ENCODE assay signal across 1 cellular context in the genomic region with DNA sequence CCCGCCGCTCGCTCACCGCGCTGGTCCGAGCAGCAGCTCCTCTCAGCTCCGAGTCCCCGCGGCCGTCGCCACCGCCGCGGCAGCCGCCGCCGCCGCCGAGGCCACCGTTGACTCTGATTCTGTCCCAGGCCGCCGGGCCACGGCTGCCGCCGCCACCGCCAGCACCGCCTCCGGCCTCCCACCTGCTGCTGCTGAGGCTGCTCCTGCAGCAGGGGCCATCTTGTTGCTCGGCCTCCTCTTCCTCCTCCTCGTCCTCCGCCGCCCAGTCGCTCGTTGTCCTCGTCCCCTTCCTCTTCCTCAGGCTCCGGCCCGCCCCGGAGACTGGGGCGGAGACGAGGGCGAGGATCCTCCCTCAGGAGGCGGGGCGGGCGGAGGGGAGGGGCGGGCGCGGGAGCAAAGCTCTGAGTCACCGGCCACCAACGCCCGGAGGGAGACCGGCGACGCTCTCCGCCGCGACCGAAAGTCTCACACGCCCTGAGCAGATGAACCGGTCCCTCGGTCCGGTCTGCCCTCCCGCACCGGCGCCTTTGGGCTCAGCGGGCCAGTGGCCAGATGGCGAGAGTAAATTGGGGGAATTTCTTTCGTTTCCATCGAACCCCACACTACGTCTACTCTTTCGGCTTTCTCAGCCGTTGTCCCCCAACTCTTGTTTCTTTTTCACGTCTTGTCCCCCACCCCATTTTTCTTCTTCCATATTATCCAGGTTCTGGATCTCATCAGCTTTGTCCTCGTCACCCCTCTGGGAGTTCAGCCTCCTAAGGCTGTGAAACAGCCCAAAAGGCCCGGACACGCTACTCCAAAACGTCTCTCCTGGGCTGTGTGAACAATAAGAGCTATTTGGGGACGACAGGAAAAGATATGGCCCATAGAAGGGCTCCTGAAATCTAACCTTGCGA.
TF ChIP-seq lines count a peak whose summit lies in the region.

A gene with protein sequence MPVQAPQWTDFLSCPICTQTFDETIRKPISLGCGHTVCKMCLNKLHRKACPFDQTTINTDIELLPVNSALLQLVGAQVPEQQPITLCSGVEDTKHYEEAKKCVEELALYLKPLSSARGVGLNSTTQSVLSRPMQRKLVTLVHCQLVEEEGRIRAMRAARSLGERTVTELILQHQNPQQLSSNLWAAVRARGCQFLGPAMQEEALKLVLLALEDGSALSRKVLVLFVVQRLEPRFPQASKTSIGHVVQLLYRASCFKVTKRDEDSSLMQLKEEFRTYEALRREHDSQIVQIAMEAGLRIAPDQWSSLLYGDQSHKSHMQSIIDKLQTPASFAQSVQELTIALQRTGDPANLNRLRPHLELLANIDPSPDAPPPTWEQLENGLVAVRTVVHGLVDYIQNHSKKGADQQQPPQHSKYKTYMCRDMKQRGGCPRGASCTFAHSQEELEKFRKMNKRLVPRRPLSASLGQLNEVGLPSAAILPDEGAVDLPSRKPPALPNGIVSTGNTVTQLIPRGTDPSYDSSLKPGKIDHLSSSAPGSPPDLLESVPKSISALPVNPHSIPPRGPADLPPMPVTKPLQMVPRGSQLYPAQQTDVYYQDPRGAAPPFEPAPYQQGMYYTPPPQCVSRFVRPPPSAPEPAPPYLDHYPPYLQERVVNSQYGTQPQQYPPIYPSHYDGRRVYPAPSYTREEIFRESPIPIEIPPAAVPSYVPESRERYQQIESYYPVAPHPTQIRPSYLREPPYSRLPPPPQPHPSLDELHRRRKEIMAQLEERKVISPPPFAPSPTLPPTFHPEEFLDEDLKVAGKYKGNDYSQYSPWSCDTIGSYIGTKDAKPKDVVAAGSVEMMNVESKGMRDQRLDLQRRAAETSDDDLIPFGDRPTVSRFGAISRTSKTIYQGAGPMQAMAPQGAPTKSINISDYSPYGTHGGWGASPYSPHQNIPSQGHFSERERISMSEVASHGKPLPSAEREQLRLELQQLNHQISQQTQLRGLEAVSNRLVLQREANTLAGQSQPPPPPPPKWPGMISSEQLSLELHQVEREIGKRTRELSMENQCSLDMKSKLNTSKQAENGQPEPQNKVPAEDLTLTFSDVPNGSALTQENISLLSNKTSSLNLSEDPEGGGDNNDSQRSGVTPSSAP (minus strand): TSS at position 278 of the 896 bp plus-strand sequence. CDS start 29,372 bp downstream, outside the sequence.

TF ChIP-seq in K562, 482 proteins besides CTCF, POLR2A, EP300 and RAD21 (continued from another document and continues in another):
- TF ChIP-seq, protein P1, sequence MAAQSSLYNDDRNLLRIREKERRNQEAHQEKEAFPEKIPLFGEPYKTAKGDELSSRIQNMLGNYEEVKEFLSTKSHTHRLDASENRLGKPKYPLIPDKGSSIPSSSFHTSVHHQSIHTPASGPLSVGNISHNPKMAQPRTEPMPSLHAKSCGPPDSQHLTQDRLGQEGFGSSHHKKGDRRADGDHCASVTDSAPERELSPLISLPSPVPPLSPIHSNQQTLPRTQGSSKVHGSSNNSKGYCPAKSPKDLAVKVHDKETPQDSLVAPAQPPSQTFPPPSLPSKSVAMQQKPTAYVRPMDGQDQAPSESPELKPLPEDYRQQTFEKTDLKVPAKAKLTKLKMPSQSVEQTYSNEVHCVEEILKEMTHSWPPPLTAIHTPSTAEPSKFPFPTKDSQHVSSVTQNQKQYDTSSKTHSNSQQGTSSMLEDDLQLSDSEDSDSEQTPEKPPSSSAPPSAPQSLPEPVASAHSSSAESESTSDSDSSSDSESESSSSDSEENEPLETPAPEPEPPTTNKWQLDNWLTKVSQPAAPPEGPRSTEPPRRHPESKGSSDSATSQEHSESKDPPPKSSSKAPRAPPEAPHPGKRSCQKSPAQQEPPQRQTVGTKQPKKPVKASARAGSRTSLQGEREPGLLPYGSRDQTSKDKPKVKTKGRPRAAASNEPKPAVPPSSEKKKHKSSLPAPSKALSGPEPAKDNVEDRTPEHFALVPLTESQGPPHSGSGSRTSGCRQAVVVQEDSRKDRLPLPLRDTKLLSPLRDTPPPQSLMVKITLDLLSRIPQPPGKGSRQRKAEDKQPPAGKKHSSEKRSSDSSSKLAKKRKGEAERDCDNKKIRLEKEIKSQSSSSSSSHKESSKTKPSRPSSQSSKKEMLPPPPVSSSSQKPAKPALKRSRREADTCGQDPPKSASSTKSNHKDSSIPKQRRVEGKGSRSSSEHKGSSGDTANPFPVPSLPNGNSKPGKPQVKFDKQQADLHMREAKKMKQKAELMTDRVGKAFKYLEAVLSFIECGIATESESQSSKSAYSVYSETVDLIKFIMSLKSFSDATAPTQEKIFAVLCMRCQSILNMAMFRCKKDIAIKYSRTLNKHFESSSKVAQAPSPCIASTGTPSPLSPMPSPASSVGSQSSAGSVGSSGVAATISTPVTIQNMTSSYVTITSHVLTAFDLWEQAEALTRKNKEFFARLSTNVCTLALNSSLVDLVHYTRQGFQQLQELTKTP (IDR thresholded peaks at IDR 0.05; ENCODE audit: low read depth in 1 of 2, partially characterized antibody in 2 of 2): peak; percentile 61 to 88
- TF ChIP-seq, protein P2, sequence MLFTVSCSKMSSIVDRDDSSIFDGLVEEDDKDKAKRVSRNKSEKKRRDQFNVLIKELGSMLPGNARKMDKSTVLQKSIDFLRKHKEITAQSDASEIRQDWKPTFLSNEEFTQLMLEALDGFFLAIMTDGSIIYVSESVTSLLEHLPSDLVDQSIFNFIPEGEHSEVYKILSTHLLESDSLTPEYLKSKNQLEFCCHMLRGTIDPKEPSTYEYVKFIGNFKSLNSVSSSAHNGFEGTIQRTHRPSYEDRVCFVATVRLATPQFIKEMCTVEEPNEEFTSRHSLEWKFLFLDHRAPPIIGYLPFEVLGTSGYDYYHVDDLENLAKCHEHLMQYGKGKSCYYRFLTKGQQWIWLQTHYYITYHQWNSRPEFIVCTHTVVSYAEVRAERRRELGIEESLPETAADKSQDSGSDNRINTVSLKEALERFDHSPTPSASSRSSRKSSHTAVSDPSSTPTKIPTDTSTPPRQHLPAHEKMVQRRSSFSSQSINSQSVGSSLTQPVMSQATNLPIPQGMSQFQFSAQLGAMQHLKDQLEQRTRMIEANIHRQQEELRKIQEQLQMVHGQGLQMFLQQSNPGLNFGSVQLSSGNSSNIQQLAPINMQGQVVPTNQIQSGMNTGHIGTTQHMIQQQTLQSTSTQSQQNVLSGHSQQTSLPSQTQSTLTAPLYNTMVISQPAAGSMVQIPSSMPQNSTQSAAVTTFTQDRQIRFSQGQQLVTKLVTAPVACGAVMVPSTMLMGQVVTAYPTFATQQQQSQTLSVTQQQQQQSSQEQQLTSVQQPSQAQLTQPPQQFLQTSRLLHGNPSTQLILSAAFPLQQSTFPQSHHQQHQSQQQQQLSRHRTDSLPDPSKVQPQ (CRISPR knock-in tag; IDR thresholded peaks at IDR 0.05; ENCODE audit: borderline replicate concordance): no peak
- TF ChIP-seq RBM39 (optimal IDR thresholded peaks at IDR 0.05; ENCODE audit: low read depth, low read length) (no peak), ZNF316 (IDR thresholded peaks at IDR 0.05) (peak; percentile 42; the same call in 1 of the 2 replicates), RBBP5 (IDR thresholded peaks at IDR 0.05; ENCODE audit: borderline replicate concordance, insufficient read depth, low read length, poor library complexity, severe bottlenecking) (peak; percentile 98), STAG1 (CRISPR knock-in tag; IDR thresholded peaks at IDR 0.05; ENCODE audit: borderline replicate concordance) (no peak), ZNF311 (CRISPR knock-in tag; IDR thresholded peaks at IDR 0.05) (no peak), ZNF347 (CRISPR knock-in tag; IDR thresholded peaks at IDR 0.05; ENCODE audit: low read depth) (no peak), ZZZ3 (IDR thresholded peaks at IDR 0.05) (no peak), STAT5B (CRISPR knock-in tag; IDR thresholded peaks at IDR 0.05) (no peak), CBX2 (IDR thresholded peaks at IDR 0.05; ENCODE audit: insufficient read depth, low read length, poor library complexity, severe bottlenecking) (no peak), WHSC1 (IDR thresholded peaks at IDR 0.05; ENCODE audit: low read length) (no peak), ASH1L (IDR thresholded peaks at IDR 0.05; ENCODE audit: borderline replicate concordance, low read depth, partially characterized antibody) (no peak), ZNF408 (CRISPR knock-in tag; IDR thresholded peaks at IDR 0.05; ENCODE audit: low read depth) (no peak)
- TF ChIP-seq, protein P3, sequence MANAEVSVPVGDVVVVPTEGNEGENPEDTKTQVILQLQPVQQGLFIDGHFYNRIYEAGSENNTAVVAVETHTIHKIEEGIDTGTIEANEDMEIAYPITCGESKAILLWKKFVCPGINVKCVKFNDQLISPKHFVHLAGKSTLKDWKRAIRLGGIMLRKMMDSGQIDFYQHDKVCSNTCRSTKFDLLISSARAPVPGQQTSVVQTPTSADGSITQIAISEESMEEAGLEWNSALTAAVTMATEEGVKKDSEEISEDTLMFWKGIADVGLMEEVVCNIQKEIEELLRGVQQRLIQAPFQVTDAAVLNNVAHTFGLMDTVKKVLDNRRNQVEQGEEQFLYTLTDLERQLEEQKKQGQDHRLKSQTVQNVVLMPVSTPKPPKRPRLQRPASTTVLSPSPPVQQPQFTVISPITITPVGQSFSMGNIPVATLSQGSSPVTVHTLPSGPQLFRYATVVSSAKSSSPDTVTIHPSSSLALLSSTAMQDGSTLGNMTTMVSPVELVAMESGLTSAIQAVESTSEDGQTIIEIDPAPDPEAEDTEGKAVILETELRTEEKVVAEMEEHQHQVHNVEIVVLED (CRISPR knock-in tag; IDR thresholded peaks at IDR 0.05): no peak
- TF ChIP-seq, protein P4, sequence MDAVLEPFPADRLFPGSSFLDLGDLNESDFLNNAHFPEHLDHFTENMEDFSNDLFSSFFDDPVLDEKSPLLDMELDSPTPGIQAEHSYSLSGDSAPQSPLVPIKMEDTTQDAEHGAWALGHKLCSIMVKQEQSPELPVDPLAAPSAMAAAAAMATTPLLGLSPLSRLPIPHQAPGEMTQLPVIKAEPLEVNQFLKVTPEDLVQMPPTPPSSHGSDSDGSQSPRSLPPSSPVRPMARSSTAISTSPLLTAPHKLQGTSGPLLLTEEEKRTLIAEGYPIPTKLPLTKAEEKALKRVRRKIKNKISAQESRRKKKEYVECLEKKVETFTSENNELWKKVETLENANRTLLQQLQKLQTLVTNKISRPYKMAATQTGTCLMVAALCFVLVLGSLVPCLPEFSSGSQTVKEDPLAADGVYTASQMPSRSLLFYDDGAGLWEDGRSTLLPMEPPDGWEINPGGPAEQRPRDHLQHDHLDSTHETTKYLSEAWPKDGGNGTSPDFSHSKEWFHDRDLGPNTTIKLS (IDR thresholded peaks at IDR 0.05; ENCODE audit: borderline replicate concordance, low read depth): peak; percentile 15; the same call in 1 of the 2 replicates
- TF ChIP-seq, protein P5, sequence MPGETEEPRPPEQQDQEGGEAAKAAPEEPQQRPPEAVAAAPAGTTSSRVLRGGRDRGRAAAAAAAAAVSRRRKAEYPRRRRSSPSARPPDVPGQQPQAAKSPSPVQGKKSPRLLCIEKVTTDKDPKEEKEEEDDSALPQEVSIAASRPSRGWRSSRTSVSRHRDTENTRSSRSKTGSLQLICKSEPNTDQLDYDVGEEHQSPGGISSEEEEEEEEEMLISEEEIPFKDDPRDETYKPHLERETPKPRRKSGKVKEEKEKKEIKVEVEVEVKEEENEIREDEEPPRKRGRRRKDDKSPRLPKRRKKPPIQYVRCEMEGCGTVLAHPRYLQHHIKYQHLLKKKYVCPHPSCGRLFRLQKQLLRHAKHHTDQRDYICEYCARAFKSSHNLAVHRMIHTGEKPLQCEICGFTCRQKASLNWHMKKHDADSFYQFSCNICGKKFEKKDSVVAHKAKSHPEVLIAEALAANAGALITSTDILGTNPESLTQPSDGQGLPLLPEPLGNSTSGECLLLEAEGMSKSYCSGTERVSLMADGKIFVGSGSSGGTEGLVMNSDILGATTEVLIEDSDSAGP (CRISPR knock-in tag; IDR thresholded peaks at IDR 0.05): no peak
- TF ChIP-seq, protein P6, sequence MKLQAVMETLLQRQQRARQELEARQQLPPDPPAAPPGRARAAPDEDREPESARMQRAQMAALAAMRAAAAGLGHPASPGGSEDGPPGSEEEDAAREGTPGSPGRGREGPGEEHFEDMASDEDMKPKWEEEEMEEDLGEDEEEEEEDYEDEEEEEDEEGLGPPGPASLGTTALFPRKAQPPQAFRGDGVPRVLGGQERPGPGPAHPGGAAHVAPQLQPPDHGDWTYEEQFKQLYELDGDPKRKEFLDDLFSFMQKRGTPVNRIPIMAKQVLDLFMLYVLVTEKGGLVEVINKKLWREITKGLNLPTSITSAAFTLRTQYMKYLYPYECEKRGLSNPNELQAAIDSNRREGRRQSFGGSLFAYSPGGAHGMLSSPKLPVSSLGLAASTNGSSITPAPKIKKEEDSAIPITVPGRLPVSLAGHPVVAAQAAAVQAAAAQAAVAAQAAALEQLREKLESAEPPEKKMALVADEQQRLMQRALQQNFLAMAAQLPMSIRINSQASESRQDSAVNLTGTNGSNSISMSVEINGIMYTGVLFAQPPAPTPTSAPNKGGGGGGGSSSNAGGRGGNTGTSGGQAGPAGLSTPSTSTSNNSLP (IDR thresholded peaks at IDR 0.05; ENCODE audit: borderline replicate concordance, low read depth, low read length): no peak
- TF ChIP-seq, protein P7, sequence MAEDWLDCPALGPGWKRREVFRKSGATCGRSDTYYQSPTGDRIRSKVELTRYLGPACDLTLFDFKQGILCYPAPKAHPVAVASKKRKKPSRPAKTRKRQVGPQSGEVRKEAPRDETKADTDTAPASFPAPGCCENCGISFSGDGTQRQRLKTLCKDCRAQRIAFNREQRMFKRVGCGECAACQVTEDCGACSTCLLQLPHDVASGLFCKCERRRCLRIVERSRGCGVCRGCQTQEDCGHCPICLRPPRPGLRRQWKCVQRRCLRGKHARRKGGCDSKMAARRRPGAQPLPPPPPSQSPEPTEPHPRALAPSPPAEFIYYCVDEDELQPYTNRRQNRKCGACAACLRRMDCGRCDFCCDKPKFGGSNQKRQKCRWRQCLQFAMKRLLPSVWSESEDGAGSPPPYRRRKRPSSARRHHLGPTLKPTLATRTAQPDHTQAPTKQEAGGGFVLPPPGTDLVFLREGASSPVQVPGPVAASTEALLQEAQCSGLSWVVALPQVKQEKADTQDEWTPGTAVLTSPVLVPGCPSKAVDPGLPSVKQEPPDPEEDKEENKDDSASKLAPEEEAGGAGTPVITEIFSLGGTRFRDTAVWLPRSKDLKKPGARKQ (CRISPR knock-in tag; IDR thresholded peaks at IDR 0.05): no peak
- TF ChIP-seq, protein P8, sequence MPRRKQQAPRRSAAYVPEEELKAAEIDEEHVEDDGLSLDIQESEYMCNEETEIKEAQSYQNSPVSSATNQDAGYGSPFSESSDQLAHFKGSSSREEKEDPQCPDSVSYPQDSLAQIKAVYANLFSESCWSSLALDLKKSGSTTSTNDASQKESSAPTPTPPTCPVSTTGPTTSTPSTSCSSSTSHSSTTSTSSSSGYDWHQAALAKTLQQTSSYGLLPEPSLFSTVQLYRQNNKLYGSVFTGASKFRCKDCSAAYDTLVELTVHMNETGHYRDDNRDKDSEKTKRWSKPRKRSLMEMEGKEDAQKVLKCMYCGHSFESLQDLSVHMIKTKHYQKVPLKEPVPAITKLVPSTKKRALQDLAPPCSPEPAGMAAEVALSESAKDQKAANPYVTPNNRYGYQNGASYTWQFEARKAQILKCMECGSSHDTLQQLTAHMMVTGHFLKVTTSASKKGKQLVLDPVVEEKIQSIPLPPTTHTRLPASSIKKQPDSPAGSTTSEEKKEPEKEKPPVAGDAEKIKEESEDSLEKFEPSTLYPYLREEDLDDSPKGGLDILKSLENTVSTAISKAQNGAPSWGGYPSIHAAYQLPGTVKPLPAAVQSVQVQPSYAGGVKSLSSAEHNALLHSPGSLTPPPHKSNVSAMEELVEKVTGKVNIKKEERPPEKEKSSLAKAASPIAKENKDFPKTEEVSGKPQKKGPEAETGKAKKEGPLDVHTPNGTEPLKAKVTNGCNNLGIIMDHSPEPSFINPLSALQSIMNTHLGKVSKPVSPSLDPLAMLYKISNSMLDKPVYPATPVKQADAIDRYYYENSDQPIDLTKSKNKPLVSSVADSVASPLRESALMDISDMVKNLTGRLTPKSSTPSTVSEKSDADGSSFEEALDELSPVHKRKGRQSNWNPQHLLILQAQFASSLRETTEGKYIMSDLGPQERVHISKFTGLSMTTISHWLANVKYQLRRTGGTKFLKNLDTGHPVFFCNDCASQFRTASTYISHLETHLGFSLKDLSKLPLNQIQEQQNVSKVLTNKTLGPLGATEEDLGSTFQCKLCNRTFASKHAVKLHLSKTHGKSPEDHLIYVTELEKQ (CRISPR knock-in tag; IDR thresholded peaks at IDR 0.05): no peak
